ENCODE assay signal across 12 cellular contexts in genomic region chr11:11081786-11082185, GRCh38.
"Had no signal": no experiment of that assay in that cellular context is flagged by ENCODE, and none has a peak within 500 bp of the region (broad histone marks: within the 10 kb centered on the region; RNA-seq: fewer than 3 reads in every experiment).

No MANE protein-coding gene starts in this region.

- H3K4me3 Mint-ChIP-seq: activated CD4-positive, alpha-beta memory T cell treated with anti-CD3 and anti-CD28 coated beads, Interleukin-2, amount 10 ng/mL, durations not matched to agents 7 days and 5 days; activated naive CD8-positive, alpha-beta T cell treated with anti-CD3 and anti-CD28 coated beads, Interleukin-2, amount 50 U/mL, for 24 hours; activated T-helper 1 cell treated with anti-CD3 and anti-CD28 coated beads, Interleukin-12 subunit alpha, Interleukin-12 subunit beta, Interleukin-2, Interleukin-4 antibody, amounts not matched to agents 30 ng/mL and 10 ng/mL and 1 ng/mL, durations not matched to agents 14 hours and 24 hours and 36 hours; stimulated activated naive B cell treated with anti-CD40 and anti-IgM and Interleukin-4, amounts not matched to agents 10 μg/mL and 1 μg/mL and 100 μg/mL, for 72 hours had no signal

- H3K27ac Mint-ChIP-seq: activated CD4-positive, alpha-beta memory T cell treated with anti-CD3 and anti-CD28 coated beads, Interleukin-2, amount 10 ng/mL, durations not matched to agents 7 days and 5 days; activated naive CD8-positive, alpha-beta T cell treated with anti-CD3 and anti-CD28 coated beads, Interleukin-2, amount 50 U/mL, for 24 hours; activated T-helper 1 cell treated with anti-CD3 and anti-CD28 coated beads, Interleukin-12 subunit alpha, Interleukin-12 subunit beta, Interleukin-2, Interleukin-4 antibody, amounts not matched to agents 30 ng/mL and 10 ng/mL and 1 ng/mL, durations not matched to agents 14 hours and 24 hours and 36 hours; stimulated activated naive B cell treated with anti-CD40 and anti-IgM and Interleukin-4, amounts not matched to agents 10 μg/mL and 1 μg/mL and 100 μg/mL, for 72 hours had no signal

- DNase-seq: activated CD4-positive, alpha-beta memory T cell treated with anti-CD3 and anti-CD28 coated beads, Interleukin-2, amount 10 ng/mL, durations not matched to agents 7 days and 5 days; activated naive CD4-positive, alpha-beta T cell treated with Interleukin-2 at 50 U/mL for 16 hours; activated naive CD8-positive, alpha-beta T cell treated with anti-CD3 and anti-CD28 coated beads, Interleukin-2, amount 50 U/mL, for 24 hours; effector CD8-positive, alpha-beta T cell; hippocampal formation; left colon; pancreas; stimulated activated naive B cell treated with anti-CD40 and anti-IgM and Interleukin-4, amounts not matched to agents 10 μg/mL and 1 μg/mL and 100 μg/mL, for 72 hours; T-helper 9 cell; upper lobe of right lung had no signal

- H3K4me1 ChIP-seq: pancreas, upper lobe of right lung had no signal

- H3K36me3 Mint-ChIP-seq: stimulated activated naive B cell treated with anti-CD40 and anti-IgM and Interleukin-4, amounts not matched to agents 10 μg/mL and 1 μg/mL and 100 μg/mL, for 72 hours had no signal

- H3K9me3 ChIP-seq: pancreas, upper lobe of right lung had no signal

- H3K27ac ChIP-seq: coronary artery, pancreas, upper lobe of right lung had no signal

- H3K4me1 Mint-ChIP-seq: activated CD4-positive, alpha-beta memory T cell treated with anti-CD3 and anti-CD28 coated beads, Interleukin-2, amount 10 ng/mL, durations not matched to agents 7 days and 5 days; stimulated activated naive B cell treated with anti-CD40 and anti-IgM and Interleukin-4, amounts not matched to agents 10 μg/mL and 1 μg/mL and 100 μg/mL, for 72 hours had no signal

- H3K36me3 ChIP-seq: pancreas, upper lobe of right lung had no signal

- H3K9me3 Mint-ChIP-seq: activated CD4-positive, alpha-beta memory T cell treated with anti-CD3 and anti-CD28 coated beads, Interleukin-2, amount 10 ng/mL, durations not matched to agents 7 days and 5 days; activated naive CD8-positive, alpha-beta T cell treated with anti-CD3 and anti-CD28 coated beads, Interleukin-2, amount 50 U/mL, for 24 hours; activated T-helper 1 cell treated with anti-CD3 and anti-CD28 coated beads, Interleukin-12 subunit alpha, Interleukin-12 subunit beta, Interleukin-2, Interleukin-4 antibody, amounts not matched to agents 30 ng/mL and 10 ng/mL and 1 ng/mL, durations not matched to agents 14 hours and 24 hours and 36 hours had no signal

- H3K4me3 ChIP-seq: coronary artery, pancreas, upper lobe of right lung had no signal

- H3K27me3 ChIP-seq: pancreas, upper lobe of right lung had no signal
